Comparison of ENCODE assay signal across 1 cellular context in the genomic region with DNA sequence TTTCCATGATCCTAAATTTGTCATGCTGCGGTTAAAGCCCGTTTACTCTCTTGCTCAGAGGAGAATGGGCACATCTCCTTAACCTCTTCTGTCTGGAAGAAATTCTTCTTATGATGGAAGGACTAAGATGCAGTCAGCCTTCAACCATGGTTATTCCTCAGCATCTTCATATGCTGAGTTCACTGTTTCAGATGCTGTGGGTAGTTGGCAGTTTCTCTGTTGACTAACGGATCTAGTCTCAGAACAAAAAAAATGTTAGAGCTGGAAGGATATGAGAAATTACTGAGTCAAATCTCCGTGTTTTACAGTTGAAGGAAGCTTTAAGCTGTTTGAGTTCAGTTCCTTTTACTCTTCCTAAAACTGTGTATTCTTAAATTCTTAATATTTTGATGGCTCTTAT.
TF ChIP-seq lines count a peak whose summit lies in the region.

No MANE protein-coding gene starts in this region.

TF ChIP-seq in IMR-90, 13 proteins besides CTCF, POLR2A, EP300 and RAD21:
- TF ChIP-seq MAFK (IDR thresholded peaks at IDR 0.05; ENCODE audit: low read depth, low read length) = no peak
- TF ChIP-seq CEBPB (IDR thresholded peaks at IDR 0.05; ENCODE audit: low read depth, low read length) = no peak
- no peak for TF ChIP-seq MAZ (IDR thresholded peaks at IDR 0.05; ENCODE audit: borderline replicate concordance, low read depth, low read length)
- TF ChIP-seq RCOR1 (IDR thresholded peaks at IDR 0.05; ENCODE audit: insufficient replicate concordance, low read length) = no peak
- no peak for TF ChIP-seq RFX5 (IDR thresholded peaks at IDR 0.05; ENCODE audit: low read depth, low read length)
- no peak for TF ChIP-seq SMC3 (IDR thresholded peaks at IDR 0.05; ENCODE audit: low read depth, low read length)
- TF ChIP-seq, protein P1, sequence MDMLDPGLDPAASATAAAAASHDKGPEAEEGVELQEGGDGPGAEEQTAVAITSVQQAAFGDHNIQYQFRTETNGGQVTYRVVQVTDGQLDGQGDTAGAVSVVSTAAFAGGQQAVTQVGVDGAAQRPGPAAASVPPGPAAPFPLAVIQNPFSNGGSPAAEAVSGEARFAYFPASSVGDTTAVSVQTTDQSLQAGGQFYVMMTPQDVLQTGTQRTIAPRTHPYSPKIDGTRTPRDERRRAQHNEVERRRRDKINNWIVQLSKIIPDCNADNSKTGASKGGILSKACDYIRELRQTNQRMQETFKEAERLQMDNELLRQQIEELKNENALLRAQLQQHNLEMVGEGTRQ (IDR thresholded peaks at IDR 0.05; ENCODE audit: low read depth, low read length) = no peak
- TF ChIP-seq, protein P2, sequence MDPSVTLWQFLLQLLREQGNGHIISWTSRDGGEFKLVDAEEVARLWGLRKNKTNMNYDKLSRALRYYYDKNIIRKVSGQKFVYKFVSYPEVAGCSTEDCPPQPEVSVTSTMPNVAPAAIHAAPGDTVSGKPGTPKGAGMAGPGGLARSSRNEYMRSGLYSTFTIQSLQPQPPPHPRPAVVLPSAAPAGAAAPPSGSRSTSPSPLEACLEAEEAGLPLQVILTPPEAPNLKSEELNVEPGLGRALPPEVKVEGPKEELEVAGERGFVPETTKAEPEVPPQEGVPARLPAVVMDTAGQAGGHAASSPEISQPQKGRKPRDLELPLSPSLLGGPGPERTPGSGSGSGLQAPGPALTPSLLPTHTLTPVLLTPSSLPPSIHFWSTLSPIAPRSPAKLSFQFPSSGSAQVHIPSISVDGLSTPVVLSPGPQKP (IDR thresholded peaks at IDR 0.05; ENCODE audit: borderline replicate concordance, low read depth, low read length) = no peak
- no peak for TF ChIP-seq MXI1 (IDR thresholded peaks at IDR 0.05; ENCODE audit: borderline replicate concordance, low read depth, low read length)
TF ChIP-seq in IMR-90: peak in this region for 0.
